In the genomic region with DNA sequence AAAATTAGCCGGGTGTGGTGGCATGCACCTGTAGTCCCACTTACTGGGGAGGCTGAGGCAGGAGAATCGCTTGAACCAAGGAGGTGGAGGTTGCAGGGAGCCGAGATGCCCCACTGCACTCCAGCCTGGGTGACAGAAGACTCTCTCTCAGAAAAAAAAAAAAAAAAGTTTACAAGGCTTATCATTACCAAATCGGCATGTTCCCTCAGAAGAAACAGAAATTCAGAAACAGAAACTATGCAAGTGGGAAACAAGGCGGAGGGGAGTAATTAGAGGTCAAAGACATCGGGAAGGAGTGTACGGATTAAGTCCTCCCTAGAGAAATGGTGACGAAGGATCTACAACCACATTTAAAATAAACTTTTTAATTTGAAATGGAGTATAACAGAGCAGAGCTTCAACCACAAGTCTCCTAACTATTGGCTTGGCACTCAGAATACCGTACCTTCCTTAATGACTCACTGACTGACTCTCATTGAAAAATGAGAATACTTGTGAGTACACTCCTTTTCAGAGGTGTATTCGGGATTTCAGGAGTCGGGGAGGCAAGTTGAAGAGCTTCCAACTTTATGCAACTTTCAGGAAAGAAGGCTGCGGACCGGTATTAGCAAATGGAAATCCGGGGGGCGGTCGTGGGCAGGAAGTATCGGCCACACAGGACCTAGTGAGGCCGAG, we compare ENCODE assay signal across 8 cellular contexts. TPM values are rescaled to one million over a fixed set of nuclear protein-coding genes. Genes with fewer than 3 reads are reported as not detected.
DNase-seq lines count a peak whose midpoint lies in the region; ATAC-seq and TF ChIP-seq lines count a peak whose summit lies in the region.

No MANE protein-coding gene starts in this region.

- TF ChIP-seq POLR2A in sigmoid colon (IDR thresholded peaks at IDR 0.05) = no peak

- 14% methylated on average over 18 of the region's 18 CpGs for WGBS in right cardiac atrium
- WGBS in sigmoid colon, 2 donors = 6 to 14% methylated on average over 18 of the region's 18 CpGs

- H3K27ac ChIP-seq in KOPT-K1 (ENCODE audit: low read depth, low read length, poor library complexity, severe bottlenecking) (peak overlapping the region; percentile 82), right cardiac atrium (ENCODE audit: low read length) (peak overlapping the region; percentile 89), sigmoid colon (peak overlapping the region; percentile 96 to 98 (median 98))

- H3K36me3 ChIP-seq in KOPT-K1 (ENCODE audit: insufficient read depth, low read length) (peaks cover 5% of the 10 kb centered on the region; the same call in 1 of the 2 replicates), sigmoid colon (no peaks in the 10 kb centered on the region)

- H3K9me3 ChIP-seq in KOPT-K1 (ENCODE audit: insufficient read depth, low read length, poor library complexity, severe bottlenecking) (no peaks in the 10 kb centered on the region), right cardiac atrium (ENCODE audit: control insufficient read depth, low read length) (no peaks in the 10 kb centered on the region), sigmoid colon (no peaks in the 10 kb centered on the region)

- no peak for TF ChIP-seq EP300 in sigmoid colon (IDR thresholded peaks at IDR 0.05)

- H3K27me3 ChIP-seq in right cardiac atrium (ENCODE audit: control insufficient read depth, insufficient read depth) = no peaks in the 10 kb centered on the region
- H3K27me3 ChIP-seq in sigmoid colon = no peaks in the 10 kb centered on the region

- no peak for TF ChIP-seq CTCF in sigmoid colon (IDR thresholded peaks at IDR 0.05)

- peak; percentile 12 for ATAC-seq in Right ventricle myocardium superior (ENCODE audit: poor library complexity)
- ATAC-seq in Right ventricle myocardium inferior = no peak
- peak; percentile 9 to 40 for ATAC-seq in right cardiac atrium
- no peak for ATAC-seq in HG03571 (IDR thresholded peaks at IDR 0.05; ENCODE audit: unreplicated experiment)

- DNase-seq in Right ventricle myocardium superior (no peak), Right ventricle myocardium inferior (ENCODE audit: missing footprints) (no peak), amniotic epithelial cell (ENCODE audit: low read depth) (peak; percentile 71), right cardiac atrium (no peak), sigmoid colon (no peak), SKM-1 (lab: John Stamatoyannopoulos, UW; ENCODE audit: unreplicated experiment) (no peak)

- H3K4me1 ChIP-seq in right cardiac atrium (ENCODE audit: control insufficient read depth, insufficient read depth, low read length) (no peaks in the 10 kb centered on the region), sigmoid colon (peaks cover 0 to 19% (median 15%) of the 10 kb centered on the region in 4 donors)

- intact Hi-C loops in Right ventricle myocardium superior (cut with DNase I) = no loop called here
- intact Hi-C loops in Right ventricle myocardium inferior (cut with DNase I) = loop anchor here (2.0 kb wide), 1 partner anchor 67 kb away; the partner anchor contains the start of genes COQ6 and FAM161B
- intact Hi-C loops in right cardiac atrium (cut with DNase I) = no loop called here
- intact Hi-C loops in sigmoid colon (cut with DNase I) = loop anchor here (1.0 to 10.0 kb wide), 2 partner anchors 68 to 133 kb away; partner anchors contain the start of genes COQ6, FAM161B and ZNF410

- H3K4me3 ChIP-seq in right cardiac atrium (ENCODE audit: low read length) (peak overlapping the region; percentile 52), sigmoid colon (peak overlapping the region; percentile 83 to 98 (median 91))

RNA-seq across cellular contexts. Expression of gene ENTPD5, which starts 0.9 kb away (rescaled TPM):
- total RNA-seq in Right ventricle myocardium superior = 5.6 TPM
- total RNA-seq in Right ventricle myocardium inferior = 6.2 TPM
- 1 to 10 TPM; 7.6 to 8.7 (median 7.9) TPM for total RNA-seq in right cardiac atrium
- 5.7 TPM for polyA plus RNA-seq in right cardiac atrium
- total RNA-seq in sigmoid colon = 10 to 100 TPM in 1 of 4 donors, 1 to 10 TPM in 3; 8.0 to 11.1 (median 8.7) TPM
- 10 to 100 TPM; 23.4 to 35.5 (median 33.8) TPM for polyA plus RNA-seq in sigmoid colon

RNA-seq across cellular contexts. Expression of gene BBOF1, which starts 1.0 kb away (rescaled TPM):
- 2.3 TPM for total RNA-seq in Right ventricle myocardium superior
- 3.0 TPM for total RNA-seq in Right ventricle myocardium inferior
- 1 to 10 TPM; 4.9 to 5.5 (median 5.3) TPM for total RNA-seq in right cardiac atrium
- 4.5 TPM for polyA plus RNA-seq in right cardiac atrium
- total RNA-seq in sigmoid colon = 10 to 100 TPM in 2 of 4 donors, 1 to 10 TPM in 2; 8.9 to 13.6 (median 11.6) TPM
- 1 to 10 TPM; 2.5 to 7.2 (median 6.6) TPM for polyA plus RNA-seq in sigmoid colon

Comparison
In these comparisons a context has a peak if more than half of its experiments do, and no peak if none do; other contexts are left out.
1. ATAC-seq: peak in Right ventricle myocardium superior (single experiment) and right cardiac atrium (2 of 2); none in Right ventricle myocardium inferior (single experiment) and HG03571 (single experiment).
2. intact Hi-C loops: an anchor here in Right ventricle myocardium inferior (2.0 kb wide) and sigmoid colon (1.0 to 10.0 kb wide); none called in Right ventricle myocardium superior and right cardiac atrium.
3. Peak in every context shown above with its lines, with median percentiles within 50 percentile points of each other: H3K27ac ChIP-seq.